8 cellular contexts compared by ENCODE assay signal in genomic region chr11:119121008-119121810, GRCh38. TPM values are rescaled to one million over a fixed set of nuclear protein-coding genes. Genes with fewer than 3 reads are reported as not detected.
A peak's percentile ranks its signal among the peaks of the same experiment; 100 is the strongest.
DNase-seq lines count a peak whose midpoint lies in the region; ATAC-seq and TF ChIP-seq lines count a peak whose summit lies in the region.

Gene HINFP, plus strand, starts transcription at chr11:119121580. Its CDS starts 5,365 bp downstream, at chr11:119126945.

- H3K9ac ChIP-seq in KMS-11, result peak within 1 kb of the TSS; percentile 50; the same call in 1 of the 2 replicates
- H3K9ac ChIP-seq in mucosa of stomach (ENCODE audit: low read length), result peak within 1 kb of the TSS; percentile 89

- H3K9me3 ChIP-seq in Peyer's patch (no peaks in the 10 kb centered on the region), esophagus (ENCODE audit: control insufficient read depth in 2 of 2, insufficient read depth in 1 of 2, low read depth in 1 of 2, low read length in 1 of 2) (no peaks in the 10 kb centered on the region), mucosa of stomach (ENCODE audit: control insufficient read depth, low read length) (no peaks in the 10 kb centered on the region)

- H2AFZ ChIP-seq in KMS-11 (ENCODE audit: low read depth), result peak within 1 kb of the TSS; percentile 84

- H3K4me3 ChIP-seq in KMS-11 (IDR thresholded peaks at IDR 0.05; ENCODE audit: insufficient read depth, low read depth, low read length) (no peak within 1 kb of the TSS), Peyer's patch (peak within 1 kb of the TSS; percentile 73 to 94 (median 82)), esophagus (ENCODE audit: low read depth in 1 of 2, low read length in 2 of 2) (peak within 1 kb of the TSS; percentile 83 to 91), mucosa of stomach (ENCODE audit: low read length) (peak within 1 kb of the TSS; percentile 88)

- peak; percentile 94 for ATAC-seq in GM21737 (IDR thresholded peaks at IDR 0.05; ENCODE audit: unreplicated experiment)

- H3K36me3 ChIP-seq in KMS-11 (ENCODE audit: insufficient read depth) (no peaks in the 10 kb centered on the region), Peyer's patch (peaks cover 0 to 31% (median 0%) of the 10 kb centered on the region in 3 donors), esophagus (ENCODE audit: control insufficient read depth in 2 of 2, insufficient read depth in 2 of 2, low read length in 1 of 2) (peaks cover 0 to 4% of the 10 kb centered on the region in 2 donors), mucosa of stomach (ENCODE audit: control insufficient read depth, insufficient read depth, low read length) (no peaks in the 10 kb centered on the region)

- H3K79me2 ChIP-seq in KMS-11 (ENCODE audit: insufficient read depth, low read depth), result peaks cover 14% of the 10 kb centered on the region; the same call in 1 of the 2 replicates

- H3K4me2 ChIP-seq in KMS-11, result peak within 1 kb of the TSS; percentile 86

- DNase-seq in DMS53 treated with DMSO at 0.1 percent for 48 hours (lab: John Stamatoyannopoulos, UW; ENCODE audit: unreplicated experiment), result peak; percentile 98
- peak; percentile 99 to 100 (median 100) for DNase-seq in Peyer's patch
- DNase-seq in activated T-cell treated with anti-CD3 and anti-CD28 coated beads, Interleukin-2, amount 50 U/mL, for 48 hours, result peak; percentile 100
- DNase-seq in stimulated activated CD8-positive, alpha-beta memory T cell treated with anti-CD3 and anti-CD28 coated beads, Interleukin-7, amount 100 ng/mL, for 1 hour (ENCODE audit: low read depth in 2 of 2), result peak; percentile 99 to 100

- TF ChIP-seq POLR2A in Peyer's patch (IDR thresholded peaks at IDR 0.05), result peak; percentile 31 to 77

- H3K27ac ChIP-seq in KMS-11 (peak within 1 kb of the TSS; percentile 40; the same call in 1 of the 2 replicates), Peyer's patch (peak within 1 kb of the TSS; percentile 77 to 88 (median 86)), esophagus (ENCODE audit: low read depth in 2 of 2, low read length in 1 of 2) (peak within 1 kb of the TSS; percentile 79 to 93)

- no peaks in the 10 kb centered on the region for H4K20me1 ChIP-seq in KMS-11 (ENCODE audit: insufficient read depth)

- 0 to 1% methylated on average over 54 of the region's 54 CpGs for WGBS in esophagus, 2 donors

- TF ChIP-seq CTCF in KMS-11 (conservative IDR thresholded peaks at IDR 0.05; ENCODE audit: low read depth, low read length) (no peak), Peyer's patch (IDR thresholded peaks at IDR 0.05) (no peak)

- H3K27me3 ChIP-seq in KMS-11 (ENCODE audit: insufficient read depth, low read depth) (no peaks in the 10 kb centered on the region), Peyer's patch (no peaks in the 10 kb centered on the region), esophagus (ENCODE audit: control insufficient read depth in 1 of 2, insufficient read depth in 2 of 2, low read length in 2 of 2) (no peaks in the 10 kb centered on the region), mucosa of stomach (ENCODE audit: control insufficient read depth, insufficient read depth, low read length) (no peaks in the 10 kb centered on the region)

- peaks cover 22% of the 10 kb centered on the region for H3K4me1 ChIP-seq in KMS-11 (ENCODE audit: low read depth, poor library complexity, severe bottlenecking)
- H3K4me1 ChIP-seq in Peyer's patch, result peaks cover 0 to 16% (median 4%) of the 10 kb centered on the region in 4 donors
- peaks cover 0 to 2% of the 10 kb centered on the region in 2 donors for H3K4me1 ChIP-seq in esophagus (ENCODE audit: control insufficient read depth in 2 of 2, insufficient read depth in 2 of 2, low read length in 1 of 2)
- H3K4me1 ChIP-seq in mucosa of stomach (ENCODE audit: control insufficient read depth, insufficient read depth, low read length), result peaks cover 17% of the 10 kb centered on the region

RNA-seq across cellular contexts. Expression of gene HINFP, which starts in this region (rescaled TPM):
- total RNA-seq in Peyer's patch, result 10 to 100 TPM; 28.1 to 67.9 (median 49.0) TPM
- polyA plus RNA-seq in esophagus, result 10 to 100 TPM in 1 of 2 donors, 1 to 10 TPM in 1; 9.1 to 16.0 TPM
